In genomic region chr12:8638951-8639350, GRCh38 we compare ENCODE assay signal across 32 cellular contexts. TPM values are rescaled to one million over a fixed set of nuclear protein-coding genes. Genes with fewer than 3 reads are reported as not detected.
"Had no signal": no experiment of that assay in that cellular context is flagged by ENCODE, and none has a peak within 500 bp of the region (broad histone marks: within the 10 kb centered on the region; RNA-seq: fewer than 3 reads in every experiment).

No MANE protein-coding gene starts in this region.

- H3K9me3 Mint-ChIP-seq: activated B cell treated with CpG ODN at 0.5 μM for 24 hours; activated CD4-positive, alpha-beta memory T cell treated with anti-CD3 and anti-CD28 coated beads, Interleukin-2, amount 10 ng/mL, durations not matched to agents 7 days and 5 days; activated naive CD4-positive, alpha-beta T cell treated with anti-CD3 and anti-CD28 coated beads for 36 hours; activated T-helper 17 cell treated with anti-CD3 and anti-CD28 coated beads, Interleukin-2, amount 50 U/mL, for 72 hours; central memory CD8-positive, alpha-beta T cell; T-helper 1 cell treated with Interleukin-12 subunit alpha and Interleukin-12 subunit beta and Interleukin-4 antibody, amounts not matched to agents 30 μg/mL and 1 μg/mL, for 36 hours had no signal

- H3K4me2 ChIP-seq: SK-N-SH had no signal

- H3K27me3 ChIP-seq: Peyer's patch, SJCRH30 had no signal

- H3K27ac Mint-ChIP-seq: activated B cell treated with CpG ODN at 0.5 μM for 24 hours; activated CD4-positive, alpha-beta memory T cell treated with anti-CD3 and anti-CD28 coated beads, Interleukin-2, amount 10 ng/mL, durations not matched to agents 7 days and 5 days; activated CD4-positive, alpha-beta T cell treated with anti-CD3 and anti-CD28 coated beads for 36 hours; activated naive CD4-positive, alpha-beta T cell treated with anti-CD3 and anti-CD28 coated beads for 36 hours; activated naive CD8-positive, alpha-beta T cell; activated T-helper 17 cell treated with anti-CD3 and anti-CD28 coated beads, Interleukin-2, amount 50 U/mL, for 72 hours; brain; T-helper 1 cell treated with Interleukin-12 subunit alpha and Interleukin-12 subunit beta and Interleukin-4 antibody, amounts not matched to agents 30 μg/mL and 1 μg/mL, for 36 hours had no signal

- H3K27me3 Mint-ChIP-seq: activated B cell treated with CpG ODN at 0.5 μM for 24 hours; activated naive CD8-positive, alpha-beta T cell; brain; central memory CD8-positive, alpha-beta T cell had no signal

- ATAC-seq: activated CD4-positive, alpha-beta T cell treated with anti-CD3 and anti-CD28 coated beads for 36 hours; activated T-helper 17 cell treated with anti-CD3 and anti-CD28 coated beads, Interleukin-2, amount 50 U/mL, for 72 hours had no signal

- FAIRE-seq: astrocyte, TTC549 had no signal

- H3K4me3 Mint-ChIP-seq: activated B cell treated with CpG ODN at 0.5 μM for 24 hours; activated CD4-positive, alpha-beta memory T cell treated with anti-CD3 and anti-CD28 coated beads, Interleukin-2, amount 10 ng/mL, durations not matched to agents 7 days and 5 days; activated CD4-positive, alpha-beta T cell treated with anti-CD3 and anti-CD28 coated beads for 36 hours; activated naive CD4-positive, alpha-beta T cell treated with anti-CD3 and anti-CD28 coated beads for 36 hours; activated naive CD8-positive, alpha-beta T cell; activated T-helper 17 cell treated with anti-CD3 and anti-CD28 coated beads, Interleukin-2, amount 50 U/mL, for 72 hours; brain; central memory CD8-positive, alpha-beta T cell; T-helper 1 cell treated with Interleukin-12 subunit alpha and Interleukin-12 subunit beta and Interleukin-4 antibody, amounts not matched to agents 30 μg/mL and 1 μg/mL, for 36 hours had no signal

- H3K4me3 ChIP-seq: Peyer's patch, SJCRH30 had no signal

- H3K36me3 ChIP-seq: Peyer's patch, SJCRH30 had no signal

- H3K9me3 ChIP-seq: Peyer's patch, SJCRH30, SK-N-SH had no signal

- H3K9me2 ChIP-seq: SK-N-SH had no signal

- H3K4me1 ChIP-seq: Peyer's patch had no signal

- DNase-seq: activated B cell treated with CpG ODN at 0.5 μM for 24 hours; activated CD4-positive, alpha-beta memory T cell treated with anti-CD3 and anti-CD28 coated beads, Interleukin-2, amount 10 ng/mL, durations not matched to agents 7 days and 5 days; activated CD4-positive, alpha-beta T cell treated with anti-CD3 and anti-CD28 coated beads for 36 hours; activated CD4-positive, alpha-beta T cell treated with anti-CD3 and anti-CD28 coated beads, Interleukin-2, amount 50 U/mL, for 1 hour; activated gamma-delta T cell; activated naive CD4-positive, alpha-beta T cell treated with anti-CD3 and anti-CD28 coated beads for 36 hours; activated T-cell treated with anti-CD3 and anti-CD28 coated beads for 4 hours; activated T-cell treated with anti-CD3 and anti-CD28 coated beads, Interleukin-2, amount 50 U/mL, for 48 hours; amygdala; Kasumi-1; NCI-H1105 treated with DMSO at 0.1 percent for 48 hours; NCI-H1436 treated with DMSO at 0.1 percent for 48 hours; NCI-H187; NCI-H2081; NCI-H510A treated with DMSO at 0.1 percent for 48 hours; NCI-H69; NK-92 treated with Interleukin-12 subunit alpha and Interleukin-12 subunit beta, amount 100 ng/mL, for 24 hours; Peyer's patch; Right ventricle myocardium superior; SJCRH30; SK-N-SH; SW 1271; T-helper 9 cell had no signal

- H3K27ac ChIP-seq: Peyer's patch, RWPE1, SJCRH30 had no signal

- H3K4me1 Mint-ChIP-seq: brain had no signal

- H3K36me3 Mint-ChIP-seq: activated naive CD8-positive, alpha-beta T cell; brain had no signal

- H3K9ac ChIP-seq: SK-N-SH had no signal

RNA-seq across cellular contexts. Expression of gene MFAP5, which starts 23.7 kb away (rescaled TPM):
- total RNA-seq: activated CD4-positive, alpha-beta memory T cell treated with anti-CD3 and anti-CD28 coated beads, Interleukin-2, amount 10 ng/mL, durations not matched to agents 7 days and 5 days; activated CD4-positive, alpha-beta T cell treated with anti-CD3 and anti-CD28 coated beads for 36 hours; activated CD8-positive, alpha-beta memory T cell treated with anti-CD3 and anti-CD28 coated beads for 36 hours; activated naive CD4-positive, alpha-beta T cell treated with anti-CD3 and anti-CD28 coated beads for 36 hours; activated T-helper 17 cell treated with anti-CD3 and anti-CD28 coated beads, Interleukin-2, amount 50 U/mL, for 72 hours; SJCRH30 had no signal

RNA-seq across cellular contexts. Expression of gene AICDA, which starts 26.3 kb away (rescaled TPM):
- total RNA-seq: activated CD4-positive, alpha-beta memory T cell treated with anti-CD3 and anti-CD28 coated beads, Interleukin-2, amount 10 ng/mL, durations not matched to agents 7 days and 5 days; activated CD4-positive, alpha-beta T cell treated with anti-CD3 and anti-CD28 coated beads for 36 hours; activated CD8-positive, alpha-beta memory T cell treated with anti-CD3 and anti-CD28 coated beads for 36 hours; activated naive CD4-positive, alpha-beta T cell treated with anti-CD3 and anti-CD28 coated beads for 36 hours; activated T-helper 17 cell treated with anti-CD3 and anti-CD28 coated beads, Interleukin-2, amount 50 U/mL, for 72 hours; astrocyte; Right ventricle myocardium superior; SJCRH30 had no signal
- polyA plus RNA-seq: SK-N-SH had no signal
